Comparison of ENCODE assay signal across 28 cellular contexts in the genomic region with DNA sequence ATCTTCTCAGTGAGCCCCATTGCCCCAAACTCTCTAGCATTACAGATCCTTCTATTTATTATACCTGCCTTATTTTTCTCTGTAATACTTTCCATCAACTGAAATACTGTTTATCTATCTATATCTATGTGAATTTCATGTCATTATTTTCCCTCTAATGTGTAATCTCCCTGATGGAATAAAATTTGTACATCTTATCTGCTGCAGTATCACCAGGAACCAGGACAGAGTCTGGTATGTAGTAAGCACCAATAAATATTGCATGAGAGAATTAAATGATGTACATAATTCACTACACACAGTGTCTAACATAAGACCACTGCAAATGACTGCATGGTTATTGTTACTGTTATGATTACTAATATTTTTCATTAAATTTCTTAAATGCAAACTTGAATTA.
DNase-seq lines count a peak whose midpoint lies in the region; ATAC-seq and TF ChIP-seq lines count a peak whose summit lies in the region.
"Had no signal": no experiment of that assay in that cellular context is flagged by ENCODE, and none has a peak within 500 bp of the region (broad histone marks: within the 10 kb centered on the region; RNA-seq: fewer than 3 reads in every experiment).

No MANE protein-coding gene starts in this region.

- CTCF ChIA-PET in SK-N-SH (lab: Yijun Ruan, JAX) = no interaction called here

- no peaks in the 10 kb centered on the region for H3K36me3 ChIP-seq in SK-N-SH (replicated peaks in 1 of 2; ENCODE audit: control insufficient read depth in 1 of 2, insufficient read depth in 2 of 2, low read length in 1 of 2)
- H3K36me3 ChIP-seq: BE2C; BLaER1; BLaER1 treated with 17β-estradiol and CSF1 and Interleukin-3, amounts not matched to agents 10 nM and 100 nM had no signal

- intact Hi-C loops in Right ventricle myocardium superior (cut with DNase I) = no loop called here

- DNase-seq in SK-N-SH (no peak), Right ventricle myocardium superior (no peak)
- DNase-seq: 8988T; ACHN; AML-193; BE2C; C1 segment of cervical spinal cord; Caco-2; Calu3; CD4-positive, alpha-beta memory T cell; CD4-positive, alpha-beta T cell; CD4-positive, CD25-positive, alpha-beta regulatory T cell; CD8-positive, alpha-beta memory T cell; CD8-positive, alpha-beta T cell; COR-L47; DMS 273 treated with DMSO at 0.1 percent for 48 hours; DMS153; DMS53; DMS79; DMS79 treated with DMSO at 0.1 percent for 48 hours; DND-41 had no signal

- no peaks in the 10 kb centered on the region for H3K79me2 ChIP-seq in SK-N-SH (ENCODE audit: insufficient read depth)

- no peak for TF ChIP-seq CTCF in SK-N-SH (IDR thresholded peaks at IDR 0.05)

- POLR2A ChIA-PET in SK-N-SH (lab: Yijun Ruan, JAX) = no interaction called here

- H3K9me3 ChIP-seq in SK-N-SH = no peaks in the 10 kb centered on the region
- H3K9me3 ChIP-seq: A549; BE2C; BLaER1; BLaER1 treated with 17β-estradiol and CSF1 and Interleukin-3, amounts not matched to agents 10 nM and 100 nM; Caco-2 had no signal

- H3K9me2 ChIP-seq in SK-N-SH = no peaks in the 10 kb centered on the region

- no peak for TF ChIP-seq EP300 in SK-N-SH (IDR thresholded peaks at IDR 0.05; ENCODE audit: borderline replicate concordance in 1 of 2, low read depth in 1 of 2, low read length in 1 of 2)

- no peaks in the 10 kb centered on the region for H3K4me1 ChIP-seq in SK-N-SH (ENCODE audit: control insufficient read depth in 1 of 2, insufficient read depth in 2 of 2, low read depth in 1 of 2, low read length in 1 of 2)
- H3K4me1 ChIP-seq: A549; BE2C; BLaER1; BLaER1 treated with 17β-estradiol and CSF1 and Interleukin-3, amounts not matched to agents 10 nM and 100 nM; Caco-2 had no signal

- H3K4me3 ChIP-seq in SK-N-SH (ENCODE audit: low read depth in 2 of 2, low read length in 1 of 2) = no peak overlapping the region
- H3K4me3 ChIP-seq: A549; BLaER1; BLaER1 treated with 17β-estradiol and CSF1 and Interleukin-3, amounts not matched to agents 10 nM and 100 nM had no signal

- no peaks in the 10 kb centered on the region for H4K20me1 ChIP-seq in SK-N-SH (ENCODE audit: insufficient read depth)
- H4K20me1 ChIP-seq: BLaER1; BLaER1 treated with 17β-estradiol and CSF1 and Interleukin-3, amounts not matched to agents 10 nM and 100 nM had no signal

- H3F3A ChIP-seq in SK-N-SH (replicated peaks; ENCODE audit: insufficient read depth) = no peaks in the 10 kb centered on the region

- H3K9ac ChIP-seq in SK-N-SH = no peak overlapping the region
- H3K9ac ChIP-seq: BLaER1; BLaER1 treated with 17β-estradiol and CSF1 and Interleukin-3, amounts not matched to agents 10 nM and 100 nM had no signal

- H3K27ac ChIP-seq in SK-N-SH (ENCODE audit: low read depth in 2 of 2, low read length in 1 of 2) = no peak overlapping the region
- H3K27ac ChIP-seq: 22Rv1; A549; BLaER1; BLaER1 treated with 17β-estradiol and CSF1 and Interleukin-3, amounts not matched to agents 10 nM and 100 nM; C4-2B had no signal

- H3K27me3 ChIP-seq in SK-N-SH (ENCODE audit: insufficient read depth) = no peaks in the 10 kb centered on the region
- H3K27me3 ChIP-seq: BE2C; BLaER1; BLaER1 treated with 17β-estradiol and CSF1 and Interleukin-3, amounts not matched to agents 10 nM and 100 nM had no signal

- H2AFZ ChIP-seq in SK-N-SH (ENCODE audit: low read depth) = no peak overlapping the region

- TF ChIP-seq RAD21 in SK-N-SH (IDR thresholded peaks at IDR 0.05; ENCODE audit: low read length) = no peak

- H3K4me2 ChIP-seq in SK-N-SH = no peak overlapping the region
- H3K4me2 ChIP-seq: A549; BLaER1; BLaER1 treated with 17β-estradiol and CSF1 and Interleukin-3, amounts not matched to agents 10 nM and 100 nM had no signal

- no peak for ATAC-seq in SK-N-SH treated with all-trans-retinoic acid at 6 μM for 48 hours
- ATAC-seq in HG02678 (IDR thresholded peaks at IDR 0.05; ENCODE audit: unreplicated experiment) = no peak
- no peak for ATAC-seq in Right ventricle myocardium superior (ENCODE audit: poor library complexity)
- ATAC-seq: A549; CD8-positive, alpha-beta T cell had no signal

TF ChIP-seq in SK-N-SH, 30 proteins besides CTCF, POLR2A, EP300 and RAD21:
- TF ChIP-seq GATA2 (CRISPR knock-in tag; IDR thresholded peaks at IDR 0.05) = peak; percentile 42; the same call in 1 of the 2 replicates
- no peak for TF ChIP-seq MXI1 (IDR thresholded peaks at IDR 0.05; ENCODE audit: low read depth, low read length)

TF ChIP-seq in SK-N-SH treated with all-trans-retinoic acid at 6 μM for 48 hours, 23 proteins besides CTCF, POLR2A, EP300 and RAD21:
- no peak for TF ChIP-seq ZFP3 (CRISPR knock-in tag; IDR thresholded peaks at IDR 0.05)
- no peak for TF ChIP-seq ARNTL (CRISPR knock-in tag; IDR thresholded peaks at IDR 0.05; ENCODE audit: borderline replicate concordance, low read depth)
- TF ChIP-seq PPARA (CRISPR knock-in tag; IDR thresholded peaks at IDR 0.05; ENCODE audit: borderline replicate concordance) = no peak
- peak; percentile 64; the same call in 1 of the 2 replicates for TF ChIP-seq TCF4 (CRISPR knock-in tag; IDR thresholded peaks at IDR 0.05; ENCODE audit: borderline replicate concordance)
